8 cellular contexts compared by ENCODE assay signal in the genomic region with DNA sequence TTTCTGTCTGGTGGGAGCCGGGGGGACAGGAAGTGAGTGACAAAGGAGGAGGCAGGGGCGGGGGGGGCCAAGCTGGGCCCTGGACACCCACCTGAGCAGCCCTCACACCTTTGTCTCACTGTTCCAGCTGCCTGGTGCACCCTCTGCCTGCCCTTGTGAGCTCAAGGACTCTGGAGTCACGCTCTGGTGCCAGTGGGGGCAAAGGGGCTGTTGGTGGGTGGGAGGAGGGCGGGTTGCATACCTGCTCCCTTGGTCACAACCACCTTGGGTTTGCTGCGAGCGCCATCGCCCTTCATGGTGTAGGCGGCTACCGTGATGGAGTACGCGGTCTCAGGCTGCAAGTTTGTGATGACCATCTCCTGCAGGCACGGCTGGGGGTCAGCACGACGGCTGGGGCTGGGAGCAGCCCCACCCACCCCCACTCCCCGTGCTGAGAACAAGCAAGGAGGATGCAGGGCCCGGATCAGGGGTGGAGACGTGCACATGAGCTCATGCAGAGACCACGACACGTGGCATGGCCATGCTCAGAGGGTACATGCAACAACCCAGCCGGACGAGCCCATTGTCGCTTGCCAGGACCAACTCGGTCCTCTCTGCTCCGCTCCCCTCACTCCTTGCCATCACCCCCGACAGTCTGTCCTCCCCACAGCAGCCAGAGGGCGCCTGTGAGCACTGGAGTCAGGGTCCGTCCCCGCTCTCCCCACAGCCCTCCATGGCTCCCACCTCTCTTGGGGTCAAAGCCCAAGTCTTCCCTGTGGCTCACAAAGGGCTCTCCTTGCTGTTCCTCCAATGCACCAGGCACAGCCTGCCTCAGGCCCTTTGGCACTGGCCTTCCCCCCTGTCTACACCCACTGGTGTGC.
A peak's percentile ranks its signal among the peaks of the same experiment; 100 is the strongest.
DNase-seq lines count a peak whose midpoint lies in the region; ATAC-seq and TF ChIP-seq lines count a peak whose summit lies in the region.

No MANE protein-coding gene starts in this region.

- no peak for TF ChIP-seq POLR2A in NB4 (IDR thresholded peaks at IDR 0.05; ENCODE audit: extremely low read depth, insufficient read length)

- intact Hi-C loops in colonic mucosa (cut with DNase I) (no loop called here), posterior cingulate gyrus (cut with DNase I) (no loop called here)

- H3K4me1 ChIP-seq in colonic mucosa = no peaks in the 10 kb centered on the region

- no peak overlapping the region for H3K27ac ChIP-seq in colonic mucosa

- ATAC-seq in HG03442 (IDR thresholded peaks at IDR 0.05; ENCODE audit: unreplicated experiment) = no peak

- DNase-seq in DMS 273 (lab: John Stamatoyannopoulos, UW; ENCODE audit: unreplicated experiment) (peak; percentile 54), DMS 273 treated with DMSO at 0.1 percent for 48 hours (lab: John Stamatoyannopoulos, UW) (no peak), NB4 (ENCODE audit: low read depth) (peak; percentile 39), colonic mucosa (no peak), posterior cingulate gyrus (peak in 6 of 10 donors; percentile 28 to 89 (median 54)), HCEC 1CT (no peak), NCI-H526 treated with DMSO at 0.1 percent for 48 hours (lab: John Stamatoyannopoulos, UW) (no peak)

- no peaks in the 10 kb centered on the region for H3K36me3 ChIP-seq in colonic mucosa

- H3K27me3 ChIP-seq in colonic mucosa = no peaks in the 10 kb centered on the region

- TF ChIP-seq CTCF in NB4 (IDR thresholded peaks at IDR 0.05; ENCODE audit: low read depth, low read length) = peak; percentile 40
- peak; percentile 26 for TF ChIP-seq CTCF in colonic mucosa (IDR thresholded peaks at IDR 0.05)

- no peaks in the 10 kb centered on the region for H3K9me3 ChIP-seq in colonic mucosa

- no peak overlapping the region for H3K9ac ChIP-seq in colonic mucosa (ENCODE audit: low read depth in 2 of 2, low read length in 2 of 2)

- H3K4me3 ChIP-seq in NB4 (ENCODE audit: low read depth, low read length) (no peak overlapping the region), colonic mucosa (no peak overlapping the region)

Comparison
In these comparisons a context has a peak if more than half of its experiments do, and no peak if none do; other contexts are left out.
1. DNase-seq: peak in DMS 273 (single experiment), NB4 (single experiment) and posterior cingulate gyrus (6 of 10); none in DMS 273 treated with DMSO at 0.1 percent for 48 hours (single experiment), colonic mucosa (single experiment), HCEC 1CT (single experiment) and NCI-H526 treated with DMSO at 0.1 percent for 48 hours (single experiment).